In genomic region chr21:32917392-32918135, GRCh38 we compare ENCODE assay signal across 17 cellular contexts.
DNase-seq lines count a peak whose midpoint lies in the region; ATAC-seq, FAIRE-seq and TF ChIP-seq lines count a peak whose summit lies in the region.
"Had no signal": no experiment of that assay in that cellular context is flagged by ENCODE, and none has a peak within 500 bp of the region (broad histone marks: within the 10 kb centered on the region; RNA-seq: fewer than 3 reads in every experiment).

No MANE protein-coding gene starts in this region.

- in situ Hi-C loops in IMR-90 (cut with MboI; ENCODE audit: low sequenced_read_pairs) (no loop called here), transverse colon (cut with MboI; ENCODE audit: low pct_ligation_motif_present in 1 of 4, low pct_unique_long_range_greater_than_20kb in 1 of 4, low sequenced_read_pairs in 3 of 4) (no loop called here)

- H2AK5ac ChIP-seq in IMR-90 (ENCODE audit: low read depth, low read length) (no peak overlapping the region), trophoblast cell (ENCODE audit: low read length) (no peak overlapping the region)

- no peaks in the 10 kb centered on the region for H4K20me1 ChIP-seq in IMR-90 (ENCODE audit: insufficient read depth, low read length)

- no peak for TF ChIP-seq RAD21 in IMR-90 (IDR thresholded peaks at IDR 0.05; ENCODE audit: low read length)

- ATAC-seq in IMR-90 (ENCODE audit: low read depth) (peak; percentile 44; the same call in 1 of the 2 replicates), sciatic nerve (peak; percentile 85)

- peaks cover 19% of the 10 kb centered on the region for H3K36me3 Mint-ChIP-seq in brain

- no peak overlapping the region for H3K56ac ChIP-seq in IMR-90 (ENCODE audit: extremely low read depth, insufficient read depth, low read length)

- H3K9me3 ChIP-seq in IMR-90 (ENCODE audit: control insufficient read depth, insufficient read depth, low read length) (peaks cover 1% of the 10 kb centered on the region), kidney (ENCODE audit: control insufficient read depth in 1 of 2, low read length in 2 of 2) (no peaks in the 10 kb centered on the region), transverse colon (no peaks in the 10 kb centered on the region), trophoblast cell (ENCODE audit: insufficient read depth, low read depth, low read length) (peaks cover 2% of the 10 kb centered on the region)
- H3K9me3 ChIP-seq: suprapubic skin had no signal

- no peak overlapping the region for H4K5ac ChIP-seq in IMR-90 (ENCODE audit: low read depth, low read length)

- no peak overlapping the region for H3K14ac ChIP-seq in IMR-90 (replicated peaks; ENCODE audit: low read depth, low read length)
- H3K14ac ChIP-seq in trophoblast cell (ENCODE audit: low read length), result no peak overlapping the region

- TF ChIP-seq EP300 in transverse colon (IDR thresholded peaks at IDR 0.05; ENCODE audit: low read depth), result no peak

- no peak overlapping the region for H2BK20ac ChIP-seq in IMR-90 (ENCODE audit: low read depth, low read length)

- no peak overlapping the region for H2AFZ ChIP-seq in IMR-90 (replicated peaks; ENCODE audit: low read length, poor library complexity)
- H2AFZ ChIP-seq in trophoblast cell (ENCODE audit: insufficient read depth, low read length, poor library complexity), result no peak overlapping the region

- no peak overlapping the region for H4K91ac ChIP-seq in IMR-90 (ENCODE audit: insufficient read depth, low read depth, low read length)
- H4K91ac ChIP-seq in trophoblast cell (ENCODE audit: low read depth, low read length), result no peak overlapping the region

- peaks cover 37% of the 10 kb centered on the region for H3K4me1 Mint-ChIP-seq in brain

- H3K9me3 Mint-ChIP-seq in brain, result peaks cover 16 to 29% (median 26%) of the 10 kb centered on the region in 5 experiments

- H4K8ac ChIP-seq in IMR-90 (ENCODE audit: low read depth in 2 of 2, low read length in 2 of 2) (no peak overlapping the region), trophoblast cell (ENCODE audit: low read depth, low read length) (no peak overlapping the region)

- H3K4ac ChIP-seq in IMR-90 (ENCODE audit: low read depth, low read length), result no peak overlapping the region
- no peak overlapping the region for H3K4ac ChIP-seq in trophoblast cell (ENCODE audit: low read depth, low read length)

- dilution Hi-C loops in IMR-90 (cut with HindIII; ENCODE audit: low sequenced_read_pairs, unreplicated experiment), result no loop called here

- no peak overlapping the region for H2BK5ac ChIP-seq in IMR-90 (ENCODE audit: low read depth, low read length, poor library complexity, severe bottlenecking)
- no peak overlapping the region for H2BK5ac ChIP-seq in trophoblast cell (ENCODE audit: low read depth, low read length, poor library complexity)

- H3K79me2 ChIP-seq in trophoblast cell (ENCODE audit: control insufficient read depth, insufficient read depth, low read length, poor library complexity), result no peaks in the 10 kb centered on the region

- no peaks in the 10 kb centered on the region for H3K36me3 ChIP-seq in IMR-90 (ENCODE audit: control insufficient read depth, insufficient read depth, low read length)
- H3K36me3 ChIP-seq in kidney (ENCODE audit: control insufficient read depth in 1 of 2, insufficient read depth in 2 of 2, low read length in 2 of 2), result no peaks in the 10 kb centered on the region
- H3K36me3 ChIP-seq in transverse colon, result no peaks in the 10 kb centered on the region
- no peaks in the 10 kb centered on the region for H3K36me3 ChIP-seq in trophoblast cell (ENCODE audit: control insufficient read depth in 1 of 2, insufficient read depth in 2 of 2, low read length in 2 of 2)
- H3K36me3 ChIP-seq: suprapubic skin had no signal

- POLR2A ChIA-PET in IMR-90 (lab: Charles Lee; ENCODE audit: unreplicated experiment), result no interaction called here

- H2BK120ac ChIP-seq in IMR-90 (ENCODE audit: low read depth, low read length) (no peak overlapping the region), trophoblast cell (ENCODE audit: insufficient read depth, low read length, poor library complexity) (no peak overlapping the region)

- 0% methylated on average over 2 of the region's 10 CpGs; no CpG with 5 or more reads in 1 of the 2 experiments for WGBS in IMR-90 (ENCODE audit: extremely low coverage in 2 of 2, insufficient read length in 1 of 2), 2 experiments
- 74 to 88% methylated on average over 1 to 8 of the region's 10 CpGs for whole genome bisulfite sequencing in transverse colon (ENCODE audit: low coverage in 1 of 2), 2 donors
- WGBS in trophoblast cell (ENCODE audit: extremely low coverage, insufficient coverage, insufficient read length), result no CpG with 5 or more reads among the region's 10 CpGs

- no peak overlapping the region for H3K9ac ChIP-seq in IMR-90 (ENCODE audit: low read depth, low read length)
- H3K9ac ChIP-seq in kidney (ENCODE audit: low read length in 2 of 2), result no peak overlapping the region
- H3K9ac ChIP-seq in trophoblast cell (ENCODE audit: low read length), result no peak overlapping the region

- H3K27me3 ChIP-seq in IMR-90 (ENCODE audit: control insufficient read depth, insufficient read depth, low read length) (peaks cover 8% of the 10 kb centered on the region), transverse colon (no peaks in the 10 kb centered on the region), trophoblast cell (ENCODE audit: insufficient read depth, low read length) (no peaks in the 10 kb centered on the region)
- H3K27me3 ChIP-seq: suprapubic skin had no signal

- H3K18ac ChIP-seq in IMR-90 (ENCODE audit: low read depth, low read length) (no peak overlapping the region), trophoblast cell (ENCODE audit: low read length) (no peak overlapping the region)

- H2AK9ac ChIP-seq in IMR-90 (replicated peaks; ENCODE audit: low read depth, low read length, poor library complexity), result no peak overlapping the region

- H3K4me3 ChIP-seq in IMR-90 (ENCODE audit: insufficient read depth, low read depth, low read length), result no peak overlapping the region
- no peak overlapping the region for H3K4me3 ChIP-seq in kidney (ENCODE audit: low read length in 2 of 2)
- no peak overlapping the region for H3K4me3 ChIP-seq in transverse colon
- H3K4me3 ChIP-seq in trophoblast cell (ENCODE audit: low read depth, low read length), result no peak overlapping the region
- H3K4me3 ChIP-seq: coronary artery, suprapubic skin had no signal

- H3K79me1 ChIP-seq in IMR-90 (ENCODE audit: low read depth in 1 of 2, low read length in 2 of 2), result no peaks in the 10 kb centered on the region
- H3K79me1 ChIP-seq in trophoblast cell (ENCODE audit: low read length), result no peaks in the 10 kb centered on the region

- TF ChIP-seq CTCF in IMR-90 (conservative IDR thresholded peaks at IDR 0.05; ENCODE audit: low read depth, low read length) (no peak), brain (conservative IDR thresholded peaks at IDR 0.05) (no peak), kidney (IDR thresholded peaks at IDR 0.05; ENCODE audit: borderline replicate concordance, extremely low read depth, insufficient read depth) (no peak), transverse colon (IDR thresholded peaks at IDR 0.05) (no peak)

- H3K4me2 ChIP-seq in IMR-90 (ENCODE audit: low read depth, low read length), result no peak overlapping the region
- no peak overlapping the region for H3K4me2 ChIP-seq in trophoblast cell (ENCODE audit: low read length)

- peak overlapping the region in 4 of 5 experiments; percentile 35 to 68 (median 54) for H3K27ac Mint-ChIP-seq in brain

- no peak overlapping the region for H2BK12ac ChIP-seq in trophoblast cell (ENCODE audit: low read length)

- peak overlapping the region in 2 of 5 experiments; percentile 15 to 20 for H3K4me3 Mint-ChIP-seq in brain

- DNase-seq in IMR-90, result no peak
- peak; percentile 72 for DNase-seq in kidney
- DNase-seq in sciatic nerve (ENCODE audit: low spot score), result no peak
- no peak for DNase-seq in HPDE6-E6E7 (ENCODE audit: extremely low spot score)
- no peak for DNase-seq in transverse colon
- DNase-seq in trophoblast cell, result no peak
- DNase-seq: activated CD4-positive, alpha-beta T cell treated with anti-CD3 and anti-CD28 coated beads, Interleukin-2, amount 50 U/mL, for 4 hours; activated naive CD4-positive, alpha-beta T cell; GOT3; islet precursor cell; NCI-H1105; NCI-H2107; NCI-H510A treated with DMSO at 0.1 percent for 48 hours had no signal

- intact Hi-C loops in IMR-90 (cut with micrococcal nuclease) (no loop called here), kidney (cut with DNase I) (no loop called here), sciatic nerve (cut with DNase I) (no loop called here), transverse colon (cut with DNase I; ENCODE audit: low total_unique reads) (no loop called here)

- no peaks in the 10 kb centered on the region for H3K4me1 ChIP-seq in IMR-90 (ENCODE audit: control insufficient read depth, insufficient read depth, low read length)
- H3K4me1 ChIP-seq in kidney (ENCODE audit: control insufficient read depth in 1 of 2, insufficient read depth in 1 of 2, low read depth in 1 of 2, low read length in 2 of 2), result no peaks in the 10 kb centered on the region
- peaks cover 0 to 4% (median 0%) of the 10 kb centered on the region in 4 donors for H3K4me1 ChIP-seq in transverse colon
- H3K4me1 ChIP-seq in trophoblast cell (ENCODE audit: control insufficient read depth in 1 of 2, insufficient read depth in 2 of 2, low read length in 2 of 2), result no peaks in the 10 kb centered on the region
- H3K4me1 ChIP-seq: suprapubic skin had no signal

- no peak overlapping the region for H4K12ac ChIP-seq in trophoblast cell (ENCODE audit: low read depth, low read length)

- H3K23ac ChIP-seq in IMR-90 (ENCODE audit: low read depth, low read length) (no peak overlapping the region), trophoblast cell (ENCODE audit: low read length) (no peak overlapping the region)

- H3K9me1 ChIP-seq in IMR-90 (ENCODE audit: insufficient read depth, low read length), result no peaks in the 10 kb centered on the region

- H2BK15ac ChIP-seq in IMR-90 (ENCODE audit: low read depth, low read length), result no peak overlapping the region

- H3K27ac ChIP-seq in IMR-90 (ENCODE audit: insufficient read depth, low read length), result no peak overlapping the region
- no peak overlapping the region for H3K27ac ChIP-seq in kidney (ENCODE audit: low read depth in 2 of 2, low read length in 2 of 2)
- no peak overlapping the region for H3K27ac ChIP-seq in transverse colon
- H3K27ac ChIP-seq in trophoblast cell (ENCODE audit: low read depth, low read length), result no peak overlapping the region
- H3K27ac ChIP-seq: coronary artery, suprapubic skin had no signal

- TF ChIP-seq POLR2A in IMR-90 (IDR thresholded peaks at IDR 0.05; ENCODE audit: low read depth, low read length), result no peak
- TF ChIP-seq POLR2A in transverse colon (IDR thresholded peaks at IDR 0.05), result no peak

- FAIRE-seq in kidney (lab: Jason Lieb, UNC), result no peak
- FAIRE-seq: HTR-8/SVneo had no signal

- no TSS peak for BruUV-seq in IMR-90 (replicated peaks; lab: Mats Ljungman, UMichigan)

- peaks cover 6% of the 10 kb centered on the region for H3K27me3 Mint-ChIP-seq in brain

- CTCF ChIA-PET in IMR-90 (lab: Yijun Ruan, JAX), result interaction anchor here (0.6 kb wide), 1 partner anchor 10 kb away, joined by 6 read pairs; no protein-coding TSS in a partner anchor

TF ChIP-seq in IMR-90, 13 proteins besides CTCF, POLR2A, EP300 and RAD21 (continues in another document):
- TF ChIP-seq SMC3 (IDR thresholded peaks at IDR 0.05; ENCODE audit: low read depth, low read length) (no peak), CHD1 (IDR thresholded peaks at IDR 0.05; ENCODE audit: low read depth, low read length) (no peak)
